Comparison of ENCODE assay signal across 13 cellular contexts in genomic region chr15:38071211-38071972, GRCh38.
DNase-seq lines count a peak whose midpoint lies in the region; ATAC-seq and TF ChIP-seq lines count a peak whose summit lies in the region.
"Had no signal": no experiment of that assay in that cellular context is flagged by ENCODE, and none has a peak within 500 bp of the region (broad histone marks: within the 10 kb centered on the region; RNA-seq: fewer than 3 reads in every experiment).

No MANE protein-coding gene starts in this region.

- H3K27me3 Mint-ChIP-seq in H9 (ENCODE audit: low read depth) = peaks cover 88% of the 10 kb centered on the region
- H3K27me3 Mint-ChIP-seq in activated T-helper 17 cell treated with anti-CD3 and anti-CD28 coated beads, Interleukin-2, amount 50 U/mL, for 72 hours = peaks cover 54% of the 10 kb centered on the region
- peaks cover 6% of the 10 kb centered on the region for H3K27me3 Mint-ChIP-seq in glutamatergic neuron (ENCODE audit: unreplicated experiment)
- H3K27me3 Mint-ChIP-seq in progenitor cell of endocrine pancreas = no peaks in the 10 kb centered on the region

- no peak overlapping the region; a peak in 1 of 7 replicates for H3K27ac Mint-ChIP-seq in H9
- H3K27ac Mint-ChIP-seq in activated T-helper 17 cell treated with anti-CD3 and anti-CD28 coated beads, Interleukin-2, amount 50 U/mL, for 72 hours = no peak overlapping the region
- no peak overlapping the region for H3K27ac Mint-ChIP-seq in glutamatergic neuron (ENCODE audit: unreplicated experiment)
- peak overlapping the region; percentile 99 for H3K27ac Mint-ChIP-seq in progenitor cell of endocrine pancreas

- no peak overlapping the region for H2BK20ac ChIP-seq in H9 (ENCODE audit: low read depth, low read length, poor library complexity, severe bottlenecking)

- TF ChIP-seq CTCF in H9 (conservative IDR thresholded peaks at IDR 0.05) (no peak), glutamatergic neuron (IDR thresholded peaks at IDR 0.05; ENCODE audit: partially characterized antibody, unreplicated experiment) (no peak), progenitor cell of endocrine pancreas (IDR thresholded peaks at IDR 0.05; ENCODE audit: unreplicated experiment) (no peak), RWPE1 (conservative IDR thresholded peaks at IDR 0.05; ENCODE audit: low read depth) (no peak)

- no peak overlapping the region for H2BK15ac ChIP-seq in H9 (ENCODE audit: low read depth, low read length)

- POLR2A ChIA-PET in RWPE1 (lab: Yijun Ruan, JAX; ENCODE audit: low non-redundant PET) = no interaction called here

- H3K9me3 Mint-ChIP-seq in H9 (no peaks in the 10 kb centered on the region; a peak in 1 of 5 replicates), glutamatergic neuron (ENCODE audit: unreplicated experiment) (peaks cover 7% of the 10 kb centered on the region), progenitor cell of endocrine pancreas (ENCODE audit: low read depth) (no peaks in the 10 kb centered on the region)
- H3K9me3 Mint-ChIP-seq in activated T-helper 17 cell treated with anti-CD3 and anti-CD28 coated beads, Interleukin-2, amount 50 U/mL, for 72 hours = no peaks in the 10 kb centered on the region
- H3K9me3 Mint-ChIP-seq: activated T-cell treated with anti-CD3 and anti-CD28 coated beads, Interleukin-2, amount 50 U/mL, for 4 hours had no signal

- H3K18ac ChIP-seq in H9 (ENCODE audit: insufficient read length, low read depth, low read length) = no peak overlapping the region

- H2BK12ac ChIP-seq in H9 (ENCODE audit: insufficient read length, low read depth, low read length) = no peak overlapping the region

- no peak overlapping the region for H2BK120ac ChIP-seq in H9 (ENCODE audit: low read depth, low read length, poor library complexity, severe bottlenecking)

- CTCF ChIA-PET in RWPE1 (lab: Yijun Ruan, JAX) = no interaction called here

- H4K91ac ChIP-seq in H9 (ENCODE audit: insufficient read length, low read depth, low read length) = no peak overlapping the region

- H3K4ac ChIP-seq in H9 (ENCODE audit: low read depth, low read length) = no peak overlapping the region

- peaks cover 28% of the 10 kb centered on the region; the same call in 1 of the 2 replicates for H3K27me3 ChIP-seq in H9 (ENCODE audit: insufficient read depth, low read length)

- ATAC-seq in activated T-helper 17 cell treated with anti-CD3 and anti-CD28 coated beads, Interleukin-2, amount 50 U/mL, for 72 hours (replicated peaks) = peak; percentile 29
- ATAC-seq in GM18858 (IDR thresholded peaks at IDR 0.05; ENCODE audit: unreplicated experiment) (no peak), GM18511 (IDR thresholded peaks at IDR 0.05; ENCODE audit: unreplicated experiment) (no peak)

- no peak overlapping the region for H4K8ac ChIP-seq in H9 (replicated peaks; ENCODE audit: insufficient read length, low read depth, low read length)

- peaks cover 16% of the 10 kb centered on the region for H3K23me2 ChIP-seq in H9 (ENCODE audit: insufficient read length, low read depth, low read length, poor library complexity, severe bottlenecking)

- H2AK5ac ChIP-seq in H9 (ENCODE audit: insufficient read length, low read length) = no peak overlapping the region

- H3K79me1 ChIP-seq in H9 (ENCODE audit: insufficient read depth, low read depth, low read length, poor library complexity, severe bottlenecking) = no peaks in the 10 kb centered on the region

- no peak overlapping the region for H4K5ac ChIP-seq in H9 (ENCODE audit: insufficient read length, low read depth, low read length)

- DNase-seq in H9 = no peak
- DNase-seq in glutamatergic neuron = no peak
- DNase-seq in progenitor cell of endocrine pancreas (ENCODE audit: low spot score, unreplicated experiment) = no peak
- no peak for DNase-seq in RWPE1 (ENCODE audit: low spot score)
- DNase-seq in T1000 (lab: John Stamatoyannopoulos, UW) = no peak
- DNase-seq: activated T-cell treated with anti-CD3 and anti-CD28 coated beads, Interleukin-2, amount 50 U/mL, for 4 hours; Calu3; cerebellar nuclear complex; NCI-H2081; small intestine had no signal

- H3K27ac ChIP-seq in H9 (ENCODE audit: insufficient read length, low read depth, low read length) = no peak overlapping the region
- no peak overlapping the region; the same call in 1 of the 2 replicates for H3K27ac ChIP-seq in RWPE1

- no peaks in the 10 kb centered on the region; the same call in 1 of the 2 replicates for H3K4me1 ChIP-seq in H9 (ENCODE audit: insufficient read depth, low read length)

- H2BK5ac ChIP-seq in H9 (ENCODE audit: insufficient read length, low read length) = no peak overlapping the region

- H3K36me3 Mint-ChIP-seq in H9 (ENCODE audit: insufficient read depth in 1 of 3, low read depth in 3 of 3) (no peaks in the 10 kb centered on the region), glutamatergic neuron (ENCODE audit: unreplicated experiment) (no peaks in the 10 kb centered on the region), progenitor cell of endocrine pancreas (ENCODE audit: insufficient read depth) (no peaks in the 10 kb centered on the region)
- no peaks in the 10 kb centered on the region for H3K36me3 Mint-ChIP-seq in activated T-helper 17 cell treated with anti-CD3 and anti-CD28 coated beads, Interleukin-2, amount 50 U/mL, for 72 hours (ENCODE audit: low read depth)

- H3K23ac ChIP-seq in H9 (ENCODE audit: insufficient read length, low read depth, low read length) = no peak overlapping the region

- no peak overlapping the region for H3T11ph ChIP-seq in H9 (ENCODE audit: low read length)

- no peaks in the 10 kb centered on the region for H3K9me3 ChIP-seq in H9 (ENCODE audit: control insufficient read depth, low read depth, low read length)

- H3K9ac ChIP-seq in H9 (ENCODE audit: extremely low read depth, insufficient read length, low read length) = no peak overlapping the region

- no peak overlapping the region for H2AFZ ChIP-seq in H9 (ENCODE audit: low read length)

- WGBS in H9 (ENCODE audit: extremely low coverage, insufficient read length, low lambda C conversion rate) = no CpG with 5 or more reads among the region's 11 CpGs

- no peak overlapping the region for H3K4me2 ChIP-seq in H9 (ENCODE audit: insufficient read depth, insufficient read length, low read length)

- no peaks in the 10 kb centered on the region for H3K79me2 ChIP-seq in H9 (ENCODE audit: insufficient read depth, low read length)

- H3K14ac ChIP-seq in H9 (ENCODE audit: insufficient read depth, low read length) = no peak overlapping the region

- H3K56ac ChIP-seq in H9 (ENCODE audit: insufficient read length, low read depth, low read length) = no peak overlapping the region

- H3K4me1 Mint-ChIP-seq in H9 (peaks cover 40 to 58% of the 10 kb centered on the region in 2 experiments), glutamatergic neuron (ENCODE audit: low read depth, unreplicated experiment) (peaks cover 8% of the 10 kb centered on the region), progenitor cell of endocrine pancreas (ENCODE audit: low read depth) (peaks cover 64% of the 10 kb centered on the region)
- peaks cover 25% of the 10 kb centered on the region for H3K4me1 Mint-ChIP-seq in activated T-helper 17 cell treated with anti-CD3 and anti-CD28 coated beads, Interleukin-2, amount 50 U/mL, for 72 hours

- no peaks in the 10 kb centered on the region for H4K20me1 ChIP-seq in H9 (ENCODE audit: control insufficient read depth, insufficient read depth, insufficient read length)

- H3K4me3 Mint-ChIP-seq in H9 = peak overlapping the region; percentile 75 to 79; a peak in 3 of 5 replicates
- H3K4me3 Mint-ChIP-seq in activated T-helper 17 cell treated with anti-CD3 and anti-CD28 coated beads, Interleukin-2, amount 50 U/mL, for 72 hours = peak overlapping the region; percentile 64
- peak overlapping the region; percentile 88 for H3K4me3 Mint-ChIP-seq in glutamatergic neuron (ENCODE audit: unreplicated experiment)
- H3K4me3 Mint-ChIP-seq in progenitor cell of endocrine pancreas (ENCODE audit: low read depth) = peak overlapping the region; percentile 73
